Comparison of ENCODE assay signal across 10 cellular contexts in the genomic region with DNA sequence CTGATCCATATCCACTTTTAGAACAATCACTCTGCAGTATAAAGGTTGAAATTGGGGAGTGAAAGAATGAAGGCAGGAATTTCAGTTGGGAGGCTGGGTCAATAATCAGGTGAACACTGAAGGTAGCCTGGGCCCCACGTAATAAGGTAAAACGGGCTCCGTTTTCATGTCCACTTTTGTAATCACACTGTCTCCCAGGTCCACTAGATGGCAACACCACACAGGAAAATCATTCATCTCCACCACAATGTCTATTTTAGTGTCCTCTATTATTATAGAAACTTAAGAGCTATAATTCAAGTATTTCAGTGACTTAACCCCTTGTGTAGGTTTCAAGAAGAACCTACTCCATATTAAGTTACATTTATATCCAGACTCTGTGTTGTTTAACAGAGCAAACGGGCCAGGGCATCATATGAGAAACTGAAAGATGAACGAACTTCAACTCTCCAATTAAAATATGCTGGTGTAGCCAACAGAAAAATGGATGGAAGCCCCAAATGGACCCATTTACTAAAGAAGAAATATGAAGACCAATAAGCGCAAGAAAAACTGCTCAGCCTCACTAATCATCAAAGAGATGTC. TPM values are rescaled to one million over a fixed set of nuclear protein-coding genes. Genes with fewer than 3 reads are reported as not detected.
DNase-seq lines count a peak whose midpoint lies in the region; ATAC-seq and TF ChIP-seq lines count a peak whose summit lies in the region.
"Had no signal": no experiment of that assay in that cellular context is flagged by ENCODE, and none has a peak within 500 bp of the region (broad histone marks: within the 10 kb centered on the region; RNA-seq: fewer than 3 reads in every experiment).

No MANE protein-coding gene starts in this region.

- H3K79me2 ChIP-seq in hepatocyte: no peaks in the 10 kb centered on the region

- CTCF ChIA-PET in HEK293 (lab: Yijun Ruan, JAX): interaction anchor here (0.7 to 1.3 kb wide), 5 partner anchors 12 to 156 kb away, joined by 3 to 6 read pairs (median 3); no protein-coding TSS in a partner anchor

- no peaks in the 10 kb centered on the region for H4K20me1 ChIP-seq in hepatocyte (ENCODE audit: insufficient read depth, poor library complexity, severe bottlenecking)

- WGBS in hepatocyte (ENCODE audit: low lambda C conversion rate, missing lambda C conversion rate): 46% methylated on average over 6 of the region's 6 CpGs
- WGBS in tibial nerve, 2 donors: 45 to 51% methylated on average over 6 of the region's 6 CpGs

- DNase-seq in AG10803 (ENCODE audit: low read depth): no peak
- DNase-seq in SK-MEL-5 (ENCODE audit: low read depth, low spot score): peak; percentile 50
- DNase-seq in hepatocyte (ENCODE audit: low spot score): peak; percentile 29
- no peak for DNase-seq in tibial nerve (ENCODE audit: low spot score in 2 of 2)
- DNase-seq in SKM-1 (lab: John Stamatoyannopoulos, UW; ENCODE audit: unreplicated experiment): no peak
- no peak for DNase-seq in activated CD4-positive, alpha-beta T cell treated with anti-CD3 and anti-CD28 coated beads, Interleukin-2, amount 50 U/mL, for 4 hours

- no peak overlapping the region for H3K4me2 ChIP-seq in hepatocyte

- H3K36me3 ChIP-seq in HEK293 (ENCODE audit: control insufficient read depth in 2 of 2, insufficient read depth in 1 of 2, low read length in 2 of 2) (no peaks in the 10 kb centered on the region), hepatocyte (replicated peaks; ENCODE audit: insufficient read depth, low read depth) (no peaks in the 10 kb centered on the region), tibial nerve (no peaks in the 10 kb centered on the region)

- POLR2A ChIA-PET in HEK293 (lab: Yijun Ruan, JAX): no interaction called here

- no peak for TF ChIP-seq POLR2A in tibial nerve (IDR thresholded peaks at IDR 0.05)

- H3K4me1 ChIP-seq in HEK293 (ENCODE audit: control insufficient read depth, insufficient read depth, low read length): no peaks in the 10 kb centered on the region
- H3K4me1 ChIP-seq in hepatocyte (ENCODE audit: insufficient read depth): no peaks in the 10 kb centered on the region
- no peaks in the 10 kb centered on the region for H3K4me1 ChIP-seq in tibial nerve

- no peak overlapping the region for H3K27ac ChIP-seq in HEK293 (ENCODE audit: extremely low read depth, low read depth, low read length)
- H3K27ac ChIP-seq in hepatocyte: no peak overlapping the region
- no peak overlapping the region for H3K27ac ChIP-seq in tibial nerve

- ATAC-seq in GM21390 (IDR thresholded peaks at IDR 0.05; ENCODE audit: unreplicated experiment): no peak
- ATAC-seq: sciatic nerve had no signal

- in situ Hi-C loops in SK-MEL-5 (cut with HindIII; ENCODE audit: low pct_unique_long_range_greater_than_20kb, low sequenced_read_pairs): no loop called here

- no peak overlapping the region for H2AFZ ChIP-seq in hepatocyte

- H3K4me3 ChIP-seq in AG10803 (ENCODE audit: low read length) (no peak overlapping the region), HEK293 (ENCODE audit: low read depth, low read length) (no peak overlapping the region), hepatocyte (no peak overlapping the region), tibial nerve (no peak overlapping the region)

- TF ChIP-seq CTCF in AG10803 (conservative IDR thresholded peaks at IDR 0.05; ENCODE audit: low read length) (peak; percentile 44), HEK293 (tag by site-specific recombination; IDR thresholded peaks at IDR 0.05) (0 out of 2 replicates have a peak, but pooled peaks have one; percentile 14), hepatocyte (IDR thresholded peaks at IDR 0.05; ENCODE audit: poor library complexity) (peak; percentile 62), tibial nerve (IDR thresholded peaks at IDR 0.05) (peak in 2 of 5 experiments; percentile 19 to 28)

- TF ChIP-seq EP300 in tibial nerve (IDR thresholded peaks at IDR 0.05): no peak

- H3K9me2 ChIP-seq in hepatocyte (replicated peaks; ENCODE audit: insufficient read depth): no peaks in the 10 kb centered on the region

- H3K27me3 ChIP-seq in hepatocyte (no peaks in the 10 kb centered on the region), tibial nerve (no peaks in the 10 kb centered on the region)

- H3K9me3 ChIP-seq in HEK293 (ENCODE audit: control insufficient read depth, insufficient read depth, low read depth, low read length) (no peaks in the 10 kb centered on the region), hepatocyte (ENCODE audit: low read depth) (no peaks in the 10 kb centered on the region), tibial nerve (peaks cover 0 to 29% (median 0%) of the 10 kb centered on the region in 4 donors)

TF ChIP-seq in HEK293, 187 proteins besides CTCF, POLR2A, EP300 and RAD21:
- no peak for TF ChIP-seq SP3 (tag by site-specific recombination; IDR thresholded peaks at IDR 0.05)
- TF ChIP-seq, protein P1, sequence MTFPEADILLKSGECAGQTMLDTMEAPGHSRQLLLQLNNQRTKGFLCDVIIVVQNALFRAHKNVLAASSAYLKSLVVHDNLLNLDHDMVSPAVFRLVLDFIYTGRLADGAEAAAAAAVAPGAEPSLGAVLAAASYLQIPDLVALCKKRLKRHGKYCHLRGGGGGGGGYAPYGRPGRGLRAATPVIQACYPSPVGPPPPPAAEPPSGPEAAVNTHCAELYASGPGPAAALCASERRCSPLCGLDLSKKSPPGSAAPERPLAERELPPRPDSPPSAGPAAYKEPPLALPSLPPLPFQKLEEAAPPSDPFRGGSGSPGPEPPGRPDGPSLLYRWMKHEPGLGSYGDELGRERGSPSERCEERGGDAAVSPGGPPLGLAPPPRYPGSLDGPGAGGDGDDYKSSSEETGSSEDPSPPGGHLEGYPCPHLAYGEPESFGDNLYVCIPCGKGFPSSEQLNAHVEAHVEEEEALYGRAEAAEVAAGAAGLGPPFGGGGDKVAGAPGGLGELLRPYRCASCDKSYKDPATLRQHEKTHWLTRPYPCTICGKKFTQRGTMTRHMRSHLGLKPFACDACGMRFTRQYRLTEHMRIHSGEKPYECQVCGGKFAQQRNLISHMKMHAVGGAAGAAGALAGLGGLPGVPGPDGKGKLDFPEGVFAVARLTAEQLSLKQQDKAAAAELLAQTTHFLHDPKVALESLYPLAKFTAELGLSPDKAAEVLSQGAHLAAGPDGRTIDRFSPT (tag by site-specific recombination; IDR thresholded peaks at IDR 0.05): no peak
- TF ChIP-seq ZNF184 (tag by site-specific recombination; IDR thresholded peaks at IDR 0.05): no peak
- TF ChIP-seq ZIC2 (tag by site-specific recombination; IDR thresholded peaks at IDR 0.05): no peak
- no peak for TF ChIP-seq ZNF514 (tag by site-specific recombination; IDR thresholded peaks at IDR 0.05)
- no peak for TF ChIP-seq ZBTB8A (tag by site-specific recombination; IDR thresholded peaks at IDR 0.05)
- no peak for TF ChIP-seq ZNF292 (tag by site-specific recombination; IDR thresholded peaks at IDR 0.05; ENCODE audit: borderline replicate concordance, low read depth)
- TF ChIP-seq, protein P2, sequence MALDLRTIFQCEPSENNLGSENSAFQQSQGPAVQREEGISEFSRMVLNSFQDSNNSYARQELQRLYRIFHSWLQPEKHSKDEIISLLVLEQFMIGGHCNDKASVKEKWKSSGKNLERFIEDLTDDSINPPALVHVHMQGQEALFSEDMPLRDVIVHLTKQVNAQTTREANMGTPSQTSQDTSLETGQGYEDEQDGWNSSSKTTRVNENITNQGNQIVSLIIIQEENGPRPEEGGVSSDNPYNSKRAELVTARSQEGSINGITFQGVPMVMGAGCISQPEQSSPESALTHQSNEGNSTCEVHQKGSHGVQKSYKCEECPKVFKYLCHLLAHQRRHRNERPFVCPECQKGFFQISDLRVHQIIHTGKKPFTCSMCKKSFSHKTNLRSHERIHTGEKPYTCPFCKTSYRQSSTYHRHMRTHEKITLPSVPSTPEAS (tag by site-specific recombination; IDR thresholded peaks at IDR 0.05): no peak

RNA-seq across cellular contexts. Expression of a gene that starts 45.9 kb away (rescaled TPM):
- total RNA-seq in SK-MEL-5 (2014; rRNA removed; shearing (Covaris generic)): not detected in 2 replicates
- not detected in 2 replicates for polyA plus RNA-seq in SK-MEL-5 (2015; cell fraction: cytosol; rRNA removed)
- polyA plus RNA-seq in SK-MEL-5 (2015; cell fraction: nucleus; rRNA removed): not detected in 2 replicates
- 0.44 TPM in 1 of 2 replicates, not detected in the other for total RNA-seq in hepatocyte
- polyA plus RNA-seq in hepatocyte: 0.75 and 1.9 TPM in 2 replicates
- total RNA-seq in tibial nerve: not detected
- total RNA-seq: sciatic nerve, temporal lobe had no signal

Comparison
In these comparisons a context has a peak if more than half of its experiments do, and no peak if none do; other contexts are left out.
1. DNase-seq: peak in SK-MEL-5 (single experiment) and hepatocyte (single experiment); none in AG10803 (single experiment), tibial nerve (0 of 2), SKM-1 (single experiment) and activated CD4-positive, alpha-beta T cell treated with anti-CD3 and anti-CD28 coated beads, Interleukin-2, amount 50 U/mL, for 4 hours (0 of 2).